1 cellular context compared by ENCODE assay signal in the genomic region with DNA sequence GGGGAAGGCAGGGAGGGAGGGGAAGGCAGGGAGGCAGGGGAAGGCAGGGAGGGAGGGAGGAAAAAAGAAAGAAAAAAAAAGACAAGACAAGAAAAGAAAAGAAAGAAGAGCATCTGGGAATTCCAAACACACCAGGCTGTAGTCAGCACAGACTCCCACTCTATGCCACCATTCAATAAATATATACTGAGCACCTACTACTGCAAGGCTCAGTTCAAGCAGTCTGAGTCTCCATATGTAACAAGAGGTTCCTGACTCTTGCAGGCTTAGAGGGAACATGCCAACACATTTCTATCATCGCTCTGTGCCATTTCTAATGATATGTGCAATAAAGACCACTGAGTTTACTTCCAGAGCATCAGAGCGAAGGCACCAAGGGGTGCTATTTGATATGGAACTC.
TF ChIP-seq lines count a peak whose summit lies in the region.

No MANE protein-coding gene starts in this region.

TF ChIP-seq in IMR-90, 13 proteins besides CTCF, POLR2A, EP300 and RAD21 (continued from another document):
- TF ChIP-seq BHLHE40 (IDR thresholded peaks at IDR 0.05; ENCODE audit: low read depth, low read length), result no peak
- TF ChIP-seq NFE2L2 (IDR thresholded peaks at IDR 0.05; ENCODE audit: low read depth, low read length), result no peak
- no peak for TF ChIP-seq RFX5 (IDR thresholded peaks at IDR 0.05; ENCODE audit: low read depth, low read length)
- no peak for TF ChIP-seq MAFK (IDR thresholded peaks at IDR 0.05; ENCODE audit: low read depth, low read length)
- no peak for TF ChIP-seq SMC3 (IDR thresholded peaks at IDR 0.05; ENCODE audit: low read depth, low read length)
- TF ChIP-seq FOS (IDR thresholded peaks at IDR 0.05; ENCODE audit: low read depth, low read length), result no peak
- no peak for TF ChIP-seq CHD1 (IDR thresholded peaks at IDR 0.05; ENCODE audit: low read depth, low read length)
